In the genomic region with DNA sequence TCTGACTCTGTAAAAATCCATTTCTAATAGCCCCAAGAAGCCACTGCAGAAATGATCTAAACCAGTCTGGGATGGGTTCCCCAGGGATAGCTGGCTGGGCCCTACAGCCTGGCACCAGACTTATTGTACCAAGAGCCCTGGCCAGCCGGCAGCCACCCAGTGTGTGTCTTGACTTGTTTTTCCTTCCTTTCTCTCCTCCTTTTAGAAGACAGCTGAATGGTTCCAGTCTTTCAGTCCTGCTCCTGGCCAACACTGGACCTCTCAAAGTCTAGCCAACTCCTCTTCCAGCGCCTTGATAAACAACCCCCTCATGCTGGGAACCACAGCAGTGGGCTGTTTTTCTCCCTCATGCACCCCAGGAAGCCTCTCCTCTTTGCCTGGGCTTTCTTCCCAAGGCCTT, we compare ENCODE assay signal across 20 cellular contexts. TPM values are rescaled to one million over a fixed set of nuclear protein-coding genes. Genes with fewer than 3 reads are reported as not detected.
A peak's percentile ranks its signal among the peaks of the same experiment; 100 is the strongest.
DNase-seq lines count a peak whose midpoint lies in the region; ATAC-seq and TF ChIP-seq lines count a peak whose summit lies in the region.
"Had no signal": no experiment of that assay in that cellular context is flagged by ENCODE, and none has a peak within 500 bp of the region (broad histone marks: within the 10 kb centered on the region; RNA-seq: fewer than 3 reads in every experiment).

No MANE protein-coding gene starts in this region.

- H3K9me3 ChIP-seq in mammary epithelial cell (replicated peaks; ENCODE audit: insufficient read depth, low read length): no peaks in the 10 kb centered on the region
- no peaks in the 10 kb centered on the region for H3K9me3 ChIP-seq in ascending aorta

- no peak for DNase-seq in mammary epithelial cell
- no peak for DNase-seq in MCF 10A (ENCODE audit: unreplicated experiment)
- no peak for DNase-seq in ascending aorta (ENCODE audit: low spot score in 2 of 2)
- DNase-seq in medulla oblongata (ENCODE audit: extremely low spot score): peak; percentile 78
- DNase-seq in substantia nigra (lab: John Stamatoyannopoulos, UW): peak in 34 of 49 donors; percentile 7 to 77 (median 38)
- DNase-seq in activated CD8-positive, alpha-beta T cell treated with anti-CD3 and anti-CD28 coated beads, Interleukin-2, amount 10 ng/mL, durations not matched to agents 7 days and 5 days: no peak
- no peak for DNase-seq in GM20000 (ENCODE audit: low spot score)
- DNase-seq: AML-193, GDM1, NCI-H1417 treated with DMSO at 0.1 percent for 48 hours, NCI-H1930, NCI-H226, NCI-H524, NCI-H82, OCI-M1, SHP77 treated with DMSO at 0.1 percent for 48 hours had no signal

- CTCF ChIA-PET in mammary epithelial cell (lab: Charles Lee; ENCODE audit: low non-redundant PET): no interaction called here
- CTCF ChIA-PET in MCF 10A (lab: Yijun Ruan, JAX): interaction anchor here (0.6 to 1.4 kb wide), 3 partner anchors 63 to 419 kb away, joined by 3 to 5 read pairs (median 3); no protein-coding TSS in a partner anchor
- CTCF ChIA-PET in activated CD8-positive, alpha-beta T cell treated with anti-CD3 and anti-CD28 coated beads, Interleukin-2, amount 10 ng/mL, durations not matched to agents 7 days and 5 days (lab: Charles Lee): no interaction called here

- BruUV-seq in mammary epithelial cell (replicated peaks; lab: Mats Ljungman, UMichigan) (no TSS peak), MCF 10A (replicated peaks; lab: Mats Ljungman, UMichigan) (no TSS peak)

- in situ Hi-C loops in mammary epithelial cell (cut with MboI; ENCODE audit: low sequenced_read_pairs in 2 of 2): no loop called here

- no peak overlapping the region for H3K9ac ChIP-seq in mammary epithelial cell (ENCODE audit: insufficient read depth, low read length)
- H3K9ac ChIP-seq: KMS-11 had no signal

- no peaks in the 10 kb centered on the region for H3K4me1 Mint-ChIP-seq in MCF 10A (ENCODE audit: insufficient read depth, unreplicated experiment)
- H3K4me1 Mint-ChIP-seq in activated CD8-positive, alpha-beta T cell treated with anti-CD3 and anti-CD28 coated beads, Interleukin-2, amount 10 ng/mL, durations not matched to agents 7 days and 5 days (ENCODE audit: low read depth): no peaks in the 10 kb centered on the region

- no peaks in the 10 kb centered on the region for H3K27me3 Mint-ChIP-seq in MCF 10A (ENCODE audit: insufficient read depth, unreplicated experiment)
- H3K27me3 Mint-ChIP-seq in activated CD8-positive, alpha-beta T cell treated with anti-CD3 and anti-CD28 coated beads, Interleukin-2, amount 10 ng/mL, durations not matched to agents 7 days and 5 days (ENCODE audit: low read depth): no peaks in the 10 kb centered on the region

- H3K36me3 ChIP-seq in mammary epithelial cell (ENCODE audit: insufficient read depth, low read length) (no peaks in the 10 kb centered on the region), ascending aorta (no peaks in the 10 kb centered on the region)

- no peak for ATAC-seq in GM19395 (IDR thresholded peaks at IDR 0.05; ENCODE audit: unreplicated experiment)
- ATAC-seq in activated CD8-positive, alpha-beta T cell treated with anti-CD3 and anti-CD28 coated beads, Interleukin-2, amount 10 ng/mL, durations not matched to agents 7 days and 5 days: no peak

- intact Hi-C loops in mammary epithelial cell (cut with micrococcal nuclease) (no loop called here), MCF 10A (cut with micrococcal nuclease) (no loop called here), ascending aorta (cut with DNase I) (no loop called here)

- H3K4me2 ChIP-seq in mammary epithelial cell (ENCODE audit: insufficient read depth, low read depth, low read length): no peak overlapping the region
- H3K4me2 ChIP-seq: KMS-11 had no signal

- no peaks in the 10 kb centered on the region for H3K79me2 ChIP-seq in mammary epithelial cell (ENCODE audit: insufficient read depth, low read length)

- no peaks in the 10 kb centered on the region for H3K9me3 Mint-ChIP-seq in MCF 10A (ENCODE audit: unreplicated experiment)
- no peaks in the 10 kb centered on the region for H3K9me3 Mint-ChIP-seq in activated CD8-positive, alpha-beta T cell treated with anti-CD3 and anti-CD28 coated beads, Interleukin-2, amount 10 ng/mL, durations not matched to agents 7 days and 5 days (ENCODE audit: insufficient read depth)

- dilution Hi-C loops in mammary epithelial cell (cut with HindIII; ENCODE audit: low sequenced_read_pairs): loop anchor here (5.0 kb wide), 1 partner anchor 72 kb away; no protein-coding TSS in a partner anchor

- peak overlapping the region; percentile 15 for H2AFZ ChIP-seq in mammary epithelial cell (ENCODE audit: low read depth, low read length)

- POLR2A ChIA-PET in MCF 10A (lab: Yijun Ruan, JAX): no interaction called here
- POLR2A ChIA-PET in activated CD8-positive, alpha-beta T cell treated with anti-CD3 and anti-CD28 coated beads, Interleukin-2, amount 10 ng/mL, durations not matched to agents 7 days and 5 days (lab: Charles Lee): no interaction called here

- H3K36me3 Mint-ChIP-seq in MCF 10A (ENCODE audit: insufficient read depth, unreplicated experiment): no peaks in the 10 kb centered on the region
- peaks cover 4% of the 10 kb centered on the region for H3K36me3 Mint-ChIP-seq in activated CD8-positive, alpha-beta T cell treated with anti-CD3 and anti-CD28 coated beads, Interleukin-2, amount 10 ng/mL, durations not matched to agents 7 days and 5 days (ENCODE audit: low read depth)

- H3K27ac ChIP-seq in mammary epithelial cell (ENCODE audit: insufficient read depth, low read depth, low read length): no peak overlapping the region
- H3K27ac ChIP-seq in ascending aorta: peak overlapping the region; percentile 77 to 81
- no peak overlapping the region for H3K27ac ChIP-seq in substantia nigra (ENCODE audit: low read depth, low read length, poor library complexity, severe bottlenecking)
- H3K27ac ChIP-seq: 22Rv1, HL-60, KMS-11 had no signal

- H3K27me3 ChIP-seq in mammary epithelial cell (ENCODE audit: insufficient read depth, low read length) (no peaks in the 10 kb centered on the region), ascending aorta (no peaks in the 10 kb centered on the region)

- no peak overlapping the region for H3K4me3 ChIP-seq in mammary epithelial cell (replicated peaks in 1 of 3; ENCODE audit: insufficient read depth in 1 of 3, low read depth in 2 of 3, low read length in 3 of 3)
- no peak overlapping the region for H3K4me3 ChIP-seq in ascending aorta

- no peak overlapping the region for H3K27ac Mint-ChIP-seq in MCF 10A (ENCODE audit: low read depth, unreplicated experiment)
- no peak overlapping the region for H3K27ac Mint-ChIP-seq in activated CD8-positive, alpha-beta T cell treated with anti-CD3 and anti-CD28 coated beads, Interleukin-2, amount 10 ng/mL, durations not matched to agents 7 days and 5 days

- peaks cover 12% of the 10 kb centered on the region for H3K4me1 ChIP-seq in mammary epithelial cell (ENCODE audit: insufficient read depth, low read length)
- H3K4me1 ChIP-seq in ascending aorta: peaks cover 6 to 14% of the 10 kb centered on the region in 2 donors

- no peak overlapping the region for H3K4me3 Mint-ChIP-seq in MCF 10A (ENCODE audit: unreplicated experiment)
- no peak overlapping the region for H3K4me3 Mint-ChIP-seq in activated CD8-positive, alpha-beta T cell treated with anti-CD3 and anti-CD28 coated beads, Interleukin-2, amount 10 ng/mL, durations not matched to agents 7 days and 5 days

- no peak for TF ChIP-seq CTCF in mammary epithelial cell (conservative IDR thresholded peaks at IDR 0.05 in 1 of 2, IDR thresholded peaks at IDR 0.05 in 1 of 2; ENCODE audit: extremely low read depth in 1 of 2, insufficient read depth in 1 of 2, low read depth in 1 of 2, low read length in 2 of 2)
- TF ChIP-seq CTCF in MCF 10A (IDR thresholded peaks at IDR 0.05; ENCODE audit: unreplicated experiment): no peak
- TF ChIP-seq CTCF in ascending aorta (IDR thresholded peaks at IDR 0.05): no peak
- TF ChIP-seq CTCF in GM20000 (IDR thresholded peaks at IDR 0.05; ENCODE audit: extremely low read depth, missing control alignments): no peak

- H4K20me1 ChIP-seq in mammary epithelial cell (ENCODE audit: insufficient read depth, low read length): no peaks in the 10 kb centered on the region

- 30% methylated on average over 2 of the region's 2 CpGs for WGBS in mammary epithelial cell (ENCODE audit: low coverage, missing lambda C conversion rate)

RNA-seq across cellular contexts. Expression of gene ATOX1, which starts 34.1 kb away (rescaled TPM):
- total RNA-seq in mammary epithelial cell: 10 to 100 TPM; 27.0 to 89.2 TPM
- polyA plus RNA-seq in mammary epithelial cell: 310 TPM
- 53.9 TPM for polyA minus RNA-seq in mammary epithelial cell
- total RNA-seq in MCF 10A (2022): 155 and 168 TPM in 2 replicates
- 179 TPM for total RNA-seq in ascending aorta
- 10 to 100 TPM; 45.2 to 46.6 TPM for total RNA-seq in activated CD8-positive, alpha-beta T cell treated with anti-CD3 and anti-CD28 coated beads, Interleukin-2, amount 10 ng/mL, durations not matched to agents 7 days and 5 days

RNA-seq across cellular contexts. Expression of gene SPARC, which starts 37.6 kb away (rescaled TPM):
- 100 to 1,000 TPM; 222 to 382 TPM for total RNA-seq in mammary epithelial cell
- 585 TPM for polyA plus RNA-seq in mammary epithelial cell
- 590 TPM for polyA minus RNA-seq in mammary epithelial cell
- 17.4 and 32.6 TPM in 2 replicates for total RNA-seq in MCF 10A (2022)
- total RNA-seq in ascending aorta: 935 TPM
- total RNA-seq in activated CD8-positive, alpha-beta T cell treated with anti-CD3 and anti-CD28 coated beads, Interleukin-2, amount 10 ng/mL, durations not matched to agents 7 days and 5 days: not detected

RNA-seq across cellular contexts. Expression of gene G3BP1, which starts 47.4 kb away (rescaled TPM):
- total RNA-seq in mammary epithelial cell (100 to 1,000 TPM; 193 to 252 TPM), MCF 10A (2022) (279 and 282 TPM in 2 replicates), ascending aorta (138 TPM)
- 82.5 TPM for polyA plus RNA-seq in mammary epithelial cell
- 346 TPM for polyA minus RNA-seq in mammary epithelial cell
- total RNA-seq in activated CD8-positive, alpha-beta T cell treated with anti-CD3 and anti-CD28 coated beads, Interleukin-2, amount 10 ng/mL, durations not matched to agents 7 days and 5 days: 100 to 1,000 TPM; 193 to 213 TPM

Comparison
In these comparisons a context has a peak if more than half of its experiments do, and no peak if none do; other contexts are left out.
1. DNase-seq: peak in medulla oblongata (single experiment) and substantia nigra (34 of 49); none in mammary epithelial cell (single experiment), MCF 10A (single experiment), ascending aorta (0 of 2), activated CD8-positive, alpha-beta T cell treated with anti-CD3 and anti-CD28 coated beads, Interleukin-2, amount 10 ng/mL, durations not matched to agents 7 days and 5 days (single experiment) and GM20000 (single experiment).
2. H3K27ac ChIP-seq: peak in ascending aorta (2 of 2); none in mammary epithelial cell (single experiment) and substantia nigra (single experiment).
3. RNA of gene SPARC, which starts 37.6 kb away (total RNA-seq): 935 TPM in ascending aorta (single experiment), 222 to 382 TPM in mammary epithelial cell and 17.4 to 32.6 TPM in MCF 10A; not detected in activated CD8-positive, alpha-beta T cell treated with anti-CD3 and anti-CD28 coated beads, Interleukin-2, amount 10 ng/mL, durations not matched to agents 7 days and 5 days; every median in the first group is over 10 times any median in the second.